In the genomic region with DNA sequence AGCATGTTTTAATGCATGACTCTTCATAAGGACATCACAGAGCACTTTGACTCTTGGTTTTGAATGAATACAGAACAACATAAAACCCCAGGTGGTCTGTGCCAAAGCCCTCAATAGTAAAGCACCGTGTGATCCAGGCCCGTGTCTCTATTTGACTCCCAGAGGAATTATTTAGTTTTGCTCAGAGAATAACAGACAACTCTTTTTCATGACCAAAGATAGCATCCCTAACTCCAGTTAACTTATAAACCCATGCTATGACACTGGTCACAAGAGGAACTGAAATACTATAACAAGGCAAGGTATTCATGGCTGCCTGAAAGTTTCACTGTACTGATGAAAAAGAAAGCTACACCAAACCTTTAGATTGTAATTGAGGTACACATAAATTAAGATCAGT, we compare ENCODE assay signal across 10 cellular contexts.
DNase-seq lines count a peak whose midpoint lies in the region; ATAC-seq, FAIRE-seq and TF ChIP-seq lines count a peak whose summit lies in the region.
"Had no signal": no experiment of that assay in that cellular context is flagged by ENCODE, and none has a peak within 500 bp of the region (broad histone marks: within the 10 kb centered on the region; RNA-seq: fewer than 3 reads in every experiment).

No MANE protein-coding gene starts in this region.

- H3K4me3 ChIP-seq in ovary = no peak overlapping the region
- H3K4me3 ChIP-seq in WERI-Rb-1 (ENCODE audit: low read depth, low read length) = no peak overlapping the region
- H3K4me3 ChIP-seq: pancreas had no signal

- WGBS in ovary, 3 donors = 42 to 71% (median 50%) methylated on average over 2 of the region's 2 CpGs

- H3K27ac ChIP-seq in ovary (no peak overlapping the region), WERI-Rb-1 (no peak overlapping the region)
- H3K27ac ChIP-seq: pancreas had no signal

- peak; percentile 98 for FAIRE-seq in GM19239 (lab: Jason Lieb, UNC)
- FAIRE-seq: keratinocyte, pancreas had no signal

- H3K9me3 ChIP-seq in ovary = no peaks in the 10 kb centered on the region
- H3K9me3 ChIP-seq in WERI-Rb-1 (ENCODE audit: severe bottlenecking) = no peaks in the 10 kb centered on the region
- H3K9me3 ChIP-seq: pancreas had no signal

- TF ChIP-seq EP300 in ovary (IDR thresholded peaks at IDR 0.05) = no peak

- H3K36me3 ChIP-seq in ovary (no peaks in the 10 kb centered on the region), WERI-Rb-1 (no peaks in the 10 kb centered on the region)
- H3K36me3 ChIP-seq: pancreas had no signal

- H3K4me1 ChIP-seq in ovary (ENCODE audit: insufficient read depth) = no peaks in the 10 kb centered on the region
- H3K4me1 ChIP-seq: pancreas had no signal

- peak; percentile 70 for ATAC-seq in HG02678 (IDR thresholded peaks at IDR 0.05; ENCODE audit: unreplicated experiment)
- ATAC-seq in HG03520 (IDR thresholded peaks at IDR 0.05; ENCODE audit: unreplicated experiment) = peak; percentile 58
- ATAC-seq: pancreas had no signal

- intact Hi-C loops in ovary (cut with DNase I) = no loop called here

- peak; percentile 16 for DNase-seq in GM10266 (ENCODE audit: extremely low spot score)
- no peak for DNase-seq in GM19239 (ENCODE audit: insufficient read length, low spot score)
- DNase-seq in GOT3 (lab: John Stamatoyannopoulos, UW) = no peak
- no peak for DNase-seq in ovary
- no peak for DNase-seq in NCI-H510A (lab: John Stamatoyannopoulos, UW)
- DNase-seq in WERI-Rb-1 = no peak
- DNase-seq: pancreas had no signal

- H3K27me3 ChIP-seq in ovary (no peaks in the 10 kb centered on the region), WERI-Rb-1 (ENCODE audit: insufficient read depth, low read depth, severe bottlenecking) (no peaks in the 10 kb centered on the region)
- H3K27me3 ChIP-seq: pancreas had no signal

- no peak for TF ChIP-seq CTCF in GM10266 (IDR thresholded peaks at IDR 0.05; ENCODE audit: control insufficient read depth, insufficient read depth, low read depth, missing control alignments)
- TF ChIP-seq CTCF in ovary (IDR thresholded peaks at IDR 0.05) = no peak
- TF ChIP-seq CTCF in WERI-Rb-1 (IDR thresholded peaks at IDR 0.05; ENCODE audit: low read depth, low read length) = no peak

- no peak for TF ChIP-seq POLR2A in ovary (IDR thresholded peaks at IDR 0.05)
